Comparison of ENCODE assay signal across 24 cellular contexts in genomic region chr4:76605099-76605563, GRCh38.
A peak's percentile ranks its signal among the peaks of the same experiment; 100 is the strongest.
DNase-seq lines count a peak whose midpoint lies in the region; ATAC-seq and TF ChIP-seq lines count a peak whose summit lies in the region.
"Had no signal": no experiment of that assay in that cellular context is flagged by ENCODE, and none has a peak within 500 bp of the region (broad histone marks: within the 10 kb centered on the region; RNA-seq: fewer than 3 reads in every experiment).

No MANE protein-coding gene starts in this region.

- no peak overlapping the region for H3K27ac Mint-ChIP-seq in activated CD4-positive, alpha-beta T cell treated with anti-CD3 and anti-CD28 coated beads, Interleukin-2, amount 10 ng/mL, durations not matched to agents 24 days and 14 days
- H3K27ac Mint-ChIP-seq: activated B cell treated with CpG ODN at 0.5 μM for 24 hours; activated CD4-positive, alpha-beta memory T cell treated with anti-CD3 and anti-CD28 coated beads for 36 hours; activated naive CD8-positive, alpha-beta T cell treated with anti-CD3 and anti-CD28 coated beads, Interleukin-2, amount 10 ng/mL, durations not matched to agents 7 days and 5 days; CD4-positive, alpha-beta memory T cell; memory B cell; type B pancreatic cell had no signal

- no peak for TF ChIP-seq CTCF in KMS-11 (conservative IDR thresholded peaks at IDR 0.05; ENCODE audit: low read depth, low read length)
- TF ChIP-seq CTCF in esophagus muscularis mucosa (IDR thresholded peaks at IDR 0.05): no peak
- TF ChIP-seq CTCF in thoracic aorta (IDR thresholded peaks at IDR 0.05): no peak

- no peak overlapping the region for H3K4me3 Mint-ChIP-seq in activated CD4-positive, alpha-beta T cell treated with anti-CD3 and anti-CD28 coated beads, Interleukin-2, amount 10 ng/mL, durations not matched to agents 24 days and 14 days
- H3K4me3 Mint-ChIP-seq: activated B cell treated with CpG ODN at 0.5 μM for 24 hours; activated CD4-positive, alpha-beta memory T cell treated with anti-CD3 and anti-CD28 coated beads for 36 hours; activated naive CD8-positive, alpha-beta T cell treated with anti-CD3 and anti-CD28 coated beads, Interleukin-2, amount 10 ng/mL, durations not matched to agents 7 days and 5 days; brain; CD4-positive, alpha-beta memory T cell; memory B cell; type B pancreatic cell had no signal

- no peaks in the 10 kb centered on the region for H3K36me3 ChIP-seq in BLaER1 treated with 17β-estradiol and CSF1 and Interleukin-3, amounts not matched to agents 10 nM and 100 nM
- H3K36me3 ChIP-seq in KMS-11 (ENCODE audit: insufficient read depth) (no peaks in the 10 kb centered on the region), esophagus muscularis mucosa (no peaks in the 10 kb centered on the region), thoracic aorta (no peaks in the 10 kb centered on the region)
- H3K36me3 ChIP-seq: stomach had no signal

- H3K4me1 Mint-ChIP-seq in activated CD4-positive, alpha-beta T cell treated with anti-CD3 and anti-CD28 coated beads, Interleukin-2, amount 10 ng/mL, durations not matched to agents 24 days and 14 days: no peaks in the 10 kb centered on the region
- H3K4me1 Mint-ChIP-seq: activated naive CD8-positive, alpha-beta T cell treated with anti-CD3 and anti-CD28 coated beads, Interleukin-2, amount 10 ng/mL, durations not matched to agents 7 days and 5 days; CD4-positive, alpha-beta memory T cell had no signal

- WGBS in esophagus muscularis mucosa: 84% methylated on average over 6 of the region's 6 CpGs

- TF ChIP-seq POLR2A in esophagus muscularis mucosa (IDR thresholded peaks at IDR 0.05; ENCODE audit: low read depth): no peak

- no peaks in the 10 kb centered on the region for H3K36me3 Mint-ChIP-seq in activated CD4-positive, alpha-beta T cell treated with anti-CD3 and anti-CD28 coated beads, Interleukin-2, amount 10 ng/mL, durations not matched to agents 24 days and 14 days (ENCODE audit: low read depth)
- H3K36me3 Mint-ChIP-seq: activated CD4-positive, alpha-beta memory T cell treated with anti-CD3 and anti-CD28 coated beads for 36 hours; activated naive CD8-positive, alpha-beta T cell treated with anti-CD3 and anti-CD28 coated beads, Interleukin-2, amount 10 ng/mL, durations not matched to agents 7 days and 5 days; brain; CD4-positive, alpha-beta memory T cell; memory B cell; type B pancreatic cell had no signal

- H2AFZ ChIP-seq in KMS-11 (ENCODE audit: low read depth): no peak overlapping the region

- H3K27ac ChIP-seq in BLaER1 treated with 17β-estradiol and CSF1 and Interleukin-3, amounts not matched to agents 10 nM and 100 nM: peak overlapping the region in 9 of 11 experiments; percentile 20 to 99 (median 95); a peak in 18 of 22 replicates
- 0 out of 2 replicates have a peak overlapping the region, but pooled peaks have one; percentile 7 for H3K27ac ChIP-seq in KMS-11
- no peak overlapping the region for H3K27ac ChIP-seq in esophagus muscularis mucosa (replicated peaks in 1 of 4)
- peak overlapping the region; percentile 56 to 66 for H3K27ac ChIP-seq in thoracic aorta

- ATAC-seq in thoracic aorta (ENCODE audit: insufficient number of reproducible peaks, low FRiP score, low read depth) (no peak), HG02840 (IDR thresholded peaks at IDR 0.05; ENCODE audit: low FRiP score, unreplicated experiment) (no peak)
- ATAC-seq: right cardiac atrium had no signal

- H3K27me3 Mint-ChIP-seq in activated CD4-positive, alpha-beta T cell treated with anti-CD3 and anti-CD28 coated beads, Interleukin-2, amount 10 ng/mL, durations not matched to agents 24 days and 14 days: peaks cover 20% of the 10 kb centered on the region
- H3K27me3 Mint-ChIP-seq: activated B cell treated with CpG ODN at 0.5 μM for 24 hours, brain, type B pancreatic cell had no signal

- intact Hi-C loops in esophagus muscularis mucosa (cut with DNase I): loop anchor here (5.0 kb wide), 1 partner anchor 88 kb away; no protein-coding TSS in a partner anchor
- intact Hi-C loops in activated CD4-positive, alpha-beta T cell treated with anti-CD3 and anti-CD28 coated beads, Interleukin-2, amount 10 ng/mL, durations not matched to agents 24 days and 14 days (cut with micrococcal nuclease): no loop called here

- peak; percentile 60 for DNase-seq in esophagus muscularis mucosa (ENCODE audit: extremely low spot score)
- no peak for DNase-seq in thoracic aorta (ENCODE audit: low spot score)
- no peak for DNase-seq in germinal center (ENCODE audit: low spot score)
- no peak for DNase-seq in ecto neural progenitor cell (ENCODE audit: low spot score)
- no peak for DNase-seq in activated CD4-positive, alpha-beta T cell treated with anti-CD3 and anti-CD28 coated beads, Interleukin-2, amount 10 ng/mL, durations not matched to agents 24 days and 14 days
- DNase-seq: activated B cell treated with CpG ODN at 0.5 μM for 24 hours; activated CD4-positive, alpha-beta memory T cell treated with anti-CD3 and anti-CD28 coated beads for 36 hours; activated effector memory CD4-positive, alpha-beta T cell treated with Interleukin-2 at 50 U/mL for 16 hours; activated naive CD8-positive, alpha-beta T cell treated with anti-CD3 and anti-CD28 coated beads, Interleukin-2, amount 10 ng/mL, durations not matched to agents 7 days and 5 days; CD4-positive, alpha-beta memory T cell; DMS153; MM.1S; NCI-H146; NCI-H2171; occipital lobe; right cardiac atrium; stomach; T-helper 9 cell had no signal

- no peaks in the 10 kb centered on the region for H3K9me3 ChIP-seq in BLaER1 treated with 17β-estradiol and CSF1 and Interleukin-3, amounts not matched to agents 10 nM and 100 nM (replicated peaks in 1 of 11)
- H3K9me3 ChIP-seq in esophagus muscularis mucosa (no peaks in the 10 kb centered on the region), thoracic aorta (no peaks in the 10 kb centered on the region)
- H3K9me3 ChIP-seq: stomach had no signal

- H3K4me1 ChIP-seq in BLaER1 treated with 17β-estradiol and CSF1 and Interleukin-3, amounts not matched to agents 10 nM and 100 nM: peaks cover 41 to 99% (median 94%) of the 10 kb centered on the region in 10 experiments
- H3K4me1 ChIP-seq in KMS-11 (ENCODE audit: low read depth, poor library complexity, severe bottlenecking): peaks cover 92% of the 10 kb centered on the region
- H3K4me1 ChIP-seq in esophagus muscularis mucosa: peaks cover 11 to 48% (median 46%) of the 10 kb centered on the region in 4 donors
- peaks cover 40 to 95% of the 10 kb centered on the region in 2 donors for H3K4me1 ChIP-seq in thoracic aorta (ENCODE audit: control insufficient read depth in 1 of 2, low read depth in 2 of 2)

- no peaks in the 10 kb centered on the region for H4K20me1 ChIP-seq in BLaER1 treated with 17β-estradiol and CSF1 and Interleukin-3, amounts not matched to agents 10 nM and 100 nM
- no peaks in the 10 kb centered on the region for H4K20me1 ChIP-seq in KMS-11 (ENCODE audit: insufficient read depth)

- peak overlapping the region in 10 of 11 experiments; percentile 36 to 92 (median 48); a peak in 20 of 22 replicates for H3K4me2 ChIP-seq in BLaER1 treated with 17β-estradiol and CSF1 and Interleukin-3, amounts not matched to agents 10 nM and 100 nM
- H3K4me2 ChIP-seq in KMS-11: peak overlapping the region; percentile 43; the same call in 1 of the 2 replicates

- H3K4me3 ChIP-seq in BLaER1 treated with 17β-estradiol and CSF1 and Interleukin-3, amounts not matched to agents 10 nM and 100 nM: no peak overlapping the region
- no peak overlapping the region for H3K4me3 ChIP-seq in KMS-11 (IDR thresholded peaks at IDR 0.05; ENCODE audit: insufficient read depth, low read depth, low read length)
- no peak overlapping the region for H3K4me3 ChIP-seq in esophagus muscularis mucosa
- peak overlapping the region; percentile 10 for H3K4me3 ChIP-seq in thoracic aorta
- H3K4me3 ChIP-seq: stomach had no signal

- H3K9me3 Mint-ChIP-seq in activated CD4-positive, alpha-beta T cell treated with anti-CD3 and anti-CD28 coated beads, Interleukin-2, amount 10 ng/mL, durations not matched to agents 24 days and 14 days: no peaks in the 10 kb centered on the region
- H3K9me3 Mint-ChIP-seq: activated B cell treated with CpG ODN at 0.5 μM for 24 hours; activated CD4-positive, alpha-beta memory T cell treated with anti-CD3 and anti-CD28 coated beads for 36 hours; activated naive CD8-positive, alpha-beta T cell treated with anti-CD3 and anti-CD28 coated beads, Interleukin-2, amount 10 ng/mL, durations not matched to agents 7 days and 5 days; brain; CD4-positive, alpha-beta memory T cell; memory B cell; type B pancreatic cell had no signal

- no peak for TF ChIP-seq EP300 in esophagus muscularis mucosa (IDR thresholded peaks at IDR 0.05)

- peak overlapping the region in 7 of 11 experiments; percentile 9 to 50 (median 37); a peak in 8 of 22 replicates for H3K9ac ChIP-seq in BLaER1 treated with 17β-estradiol and CSF1 and Interleukin-3, amounts not matched to agents 10 nM and 100 nM
- H3K9ac ChIP-seq in KMS-11: no peak overlapping the region

- no peaks in the 10 kb centered on the region for H3K79me2 ChIP-seq in KMS-11 (ENCODE audit: insufficient read depth, low read depth)

- H3K27me3 ChIP-seq in BLaER1 treated with 17β-estradiol and CSF1 and Interleukin-3, amounts not matched to agents 10 nM and 100 nM: no peaks in the 10 kb centered on the region
- no peaks in the 10 kb centered on the region for H3K27me3 ChIP-seq in KMS-11 (ENCODE audit: insufficient read depth, low read depth)
- H3K27me3 ChIP-seq in esophagus muscularis mucosa: no peaks in the 10 kb centered on the region
- no peaks in the 10 kb centered on the region for H3K27me3 ChIP-seq in thoracic aorta (replicated peaks; ENCODE audit: insufficient read depth)
- H3K27me3 ChIP-seq: stomach had no signal

Comparison
In these comparisons a context has a peak if more than half of its experiments do, and no peak if none do; other contexts are left out.
1. H3K27ac ChIP-seq: peak in BLaER1 treated with 17β-estradiol and CSF1 and Interleukin-3, amounts not matched to agents 10 nM and 100 nM (9 of 11), KMS-11 (single experiment) and thoracic aorta (2 of 2); none in esophagus muscularis mucosa (0 of 4).